In genomic region chr14:91897121-91897701, GRCh38 we compare ENCODE assay signal across 12 cellular contexts. TPM values are rescaled to one million over a fixed set of nuclear protein-coding genes. Genes with fewer than 3 reads are reported as not detected.
DNase-seq lines count a peak whose midpoint lies in the region; ATAC-seq and TF ChIP-seq lines count a peak whose summit lies in the region.
"Had no signal": no experiment of that assay in that cellular context is flagged by ENCODE, and none has a peak within 500 bp of the region (broad histone marks: within the 10 kb centered on the region; RNA-seq: fewer than 3 reads in every experiment).

No MANE protein-coding gene starts in this region.

- peak overlapping the region; percentile 85 to 92 (median 89) for H3K27ac ChIP-seq in body of pancreas
- peak overlapping the region; percentile 25 to 48 (median 34) for H3K27ac ChIP-seq in gastrocnemius medialis

- H3K36me3 ChIP-seq in body of pancreas (replicated peaks in 1 of 2; ENCODE audit: insufficient read depth in 1 of 2, low read depth in 2 of 2) (no peaks in the 10 kb centered on the region), gastrocnemius medialis (no peaks in the 10 kb centered on the region)

- H3K27me3 ChIP-seq in body of pancreas (no peaks in the 10 kb centered on the region), gastrocnemius medialis (peaks cover 0 to 6% (median 0%) of the 10 kb centered on the region in 3 donors)

- 12 to 19% methylated on average over 9 to 10 of the region's 10 CpGs for WGBS in body of pancreas, 2 donors

- no peak overlapping the region for H3K4me3 ChIP-seq in body of pancreas
- no peak overlapping the region for H3K4me3 ChIP-seq in gastrocnemius medialis
- H3K4me3 ChIP-seq: K562 had no signal

- intact Hi-C loops in body of pancreas (cut with DNase I): no loop called here
- intact Hi-C loops in gastrocnemius medialis (cut with DNase I; ENCODE audit: low total_unique reads): loop anchor here (5.0 kb wide), 1 partner anchor 110 kb away; no protein-coding TSS in a partner anchor

- in situ Hi-C loops in gastrocnemius medialis (cut with MboI; ENCODE audit: low sequenced_read_pairs in 4 of 4): no loop called here

- TF ChIP-seq POLR2A in body of pancreas (IDR thresholded peaks at IDR 0.05) (peak in 2 of 3 donors; percentile 15 to 48), gastrocnemius medialis (IDR thresholded peaks at IDR 0.05) (no peak)

- ATAC-seq in body of pancreas (peak; percentile 77), gastrocnemius medialis (peak in 1 of 2 donors; percentile 29), GM19328 (IDR thresholded peaks at IDR 0.05; ENCODE audit: unreplicated experiment) (no peak), HG03442 (IDR thresholded peaks at IDR 0.05; ENCODE audit: unreplicated experiment) (no peak)
- ATAC-seq: K562; Panc1; stimulated activated memory B cell treated with anti-CD40 and anti-IgM and Interleukin-4, amounts not matched to agents 10 μg/mL and 1 μg/mL and 100 μg/mL, for 72 hours had no signal

- TF ChIP-seq CTCF in body of pancreas (IDR thresholded peaks at IDR 0.05): no peak
- TF ChIP-seq CTCF in gastrocnemius medialis (IDR thresholded peaks at IDR 0.05 in 4 of 5, conservative IDR thresholded peaks at IDR 0.05 in 1 of 5): no peak

- DNase-seq in GM03348 (ENCODE audit: low spot score) (peak; percentile 67), body of pancreas (peak; percentile 82 to 93 (median 90)), hypothalamus (lab: John Stamatoyannopoulos, UW) (peak in 37 of 51 donors; percentile 18 to 86 (median 61)), gastrocnemius medialis (peak in 1 of 2 donors; percentile 48)
- no peak for DNase-seq in activated CD4-positive, alpha-beta T cell treated with anti-CD3 and anti-CD28 coated beads, Interleukin-2, amount 50 U/mL, for 4 hours
- DNase-seq in activated CD8-positive, alpha-beta memory T cell treated with anti-CD3 and anti-CD28 coated beads for 24 hours: no peak

- H3K4me1 ChIP-seq in body of pancreas: peaks cover 65% of the 10 kb centered on the region
- H3K4me1 ChIP-seq in gastrocnemius medialis: peaks cover 0 to 4% of the 10 kb centered on the region in 2 donors

- H3K9me3 ChIP-seq in body of pancreas (no peaks in the 10 kb centered on the region), gastrocnemius medialis (no peaks in the 10 kb centered on the region)

RNA-seq across cellular contexts. Expression of gene TC2N, which starts 29.9 kb away (rescaled TPM):
- total RNA-seq in body of pancreas (100 to 1,000 TPM; 105 to 168 TPM), gastrocnemius medialis (10 to 100 TPM in 1 of 4 donors, 1 to 10 TPM in 3; 3.2 to 11.9 (median 7.2) TPM)

RNA-seq across cellular contexts. Expression of gene FBLN5, which starts 50.3 kb away (rescaled TPM):
- total RNA-seq in body of pancreas (100 to 1,000 TPM in 1 of 2 donors, 10 to 100 TPM in 1; 52.1 to 129 TPM), gastrocnemius medialis (10 to 100 TPM; 19.6 to 36.8 (median 27.3) TPM)
- total RNA-seq: natural killer cell treated with Interleukin-12 subunit alpha and Interleukin-12 subunit beta and Interleukin-15 and Interleukin-18, amount 100 ng/mL, for 72 hours had no signal

Comparison
In these comparisons a context has a peak if more than half of its experiments do, and no peak if none do; other contexts are left out.
1. DNase-seq: peak in GM03348 (single experiment), body of pancreas (4 of 4) and hypothalamus (37 of 51); none in activated CD4-positive, alpha-beta T cell treated with anti-CD3 and anti-CD28 coated beads, Interleukin-2, amount 50 U/mL, for 4 hours (0 of 2) and activated CD8-positive, alpha-beta memory T cell treated with anti-CD3 and anti-CD28 coated beads for 24 hours (single experiment).
2. POLR2A ChIP-seq: peak in body of pancreas (2 of 3); none in gastrocnemius medialis (0 of 2).
3. RNA of gene TC2N, which starts 29.9 kb away (total RNA-seq): 105 to 168 TPM in body of pancreas; 3.2 to 11.9 TPM in gastrocnemius medialis; every median in the first group is over 4 times any median in the second.